In the genomic region with DNA sequence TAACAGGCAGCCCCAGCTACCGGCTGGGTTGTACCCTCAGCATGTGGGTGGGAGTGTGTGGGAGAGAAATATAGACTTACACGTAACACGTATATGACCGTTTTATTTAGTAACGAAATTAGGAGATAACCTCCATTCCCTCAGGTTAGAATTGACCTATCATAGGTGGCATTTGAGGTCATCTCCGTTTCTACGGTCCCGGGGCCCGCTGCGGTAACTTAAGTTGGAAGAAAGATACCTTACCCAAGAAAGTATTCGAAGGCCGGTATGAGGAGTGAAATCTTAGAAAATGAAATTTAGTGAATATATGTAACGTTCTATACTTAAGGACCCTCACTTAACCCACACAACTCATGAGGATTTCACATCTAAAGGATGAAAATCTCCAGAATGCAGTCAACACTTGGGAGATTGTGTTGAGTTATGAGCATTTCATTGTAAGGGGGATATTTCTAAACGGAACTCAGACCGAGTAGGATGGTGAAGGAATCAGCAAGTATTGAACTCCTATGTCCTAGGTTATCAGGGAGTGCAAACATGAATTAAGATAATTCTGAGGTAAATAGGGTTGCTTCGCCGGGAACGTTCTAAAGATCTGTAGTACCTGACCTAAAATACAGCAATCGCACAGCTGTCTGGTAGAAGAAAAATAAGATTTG, we compare ENCODE assay signal across 8 cellular contexts. TPM values are rescaled to one million over a fixed set of nuclear protein-coding genes. Genes with fewer than 3 reads are reported as not detected.
DNase-seq lines count a peak whose midpoint lies in the region; ATAC-seq, FAIRE-seq and TF ChIP-seq lines count a peak whose summit lies in the region.

No MANE protein-coding gene starts in this region.

- POLR2A ChIA-PET in SK-N-SH (lab: Yijun Ruan, JAX) (interaction anchor here (0.5 to 2.9 kb wide), 8 partner anchors 10 to 222 kb away, joined by 3 to 85 read pairs (median 4); a partner anchor contains a TSS), endothelial cell of umbilical vein (lab: Charles Lee) (interaction anchor here (1.2 to 2.5 kb wide), 2 partner anchors 42 to 249 kb away, joined by 3 to 35 read pairs; a partner anchor contains a TSS)

- 3% methylated on average over 19 of the region's 19 CpGs for WGBS in SK-N-SH (ENCODE audit: low lambda C conversion rate)

- TF ChIP-seq POLR2A in endothelial cell of umbilical vein (IDR thresholded peaks at IDR 0.05; ENCODE audit: low read depth, low read length): no peak

- H3F3A ChIP-seq in SK-N-SH (replicated peaks; ENCODE audit: insufficient read depth): peaks cover 6% of the 10 kb centered on the region

- H3K4me1 ChIP-seq in left ventricle myocardium inferior: peaks cover 41% of the 10 kb centered on the region
- peaks cover 9 to 10% of the 10 kb centered on the region in 2 experiments; a peak in 3 of 4 replicates for H3K4me1 ChIP-seq in SK-N-SH (ENCODE audit: control insufficient read depth in 1 of 2, insufficient read depth in 2 of 2, low read depth in 1 of 2, low read length in 1 of 2)
- H3K4me1 ChIP-seq in endothelial cell of umbilical vein (ENCODE audit: control insufficient read depth, extremely low read depth, insufficient read depth, low read length): peaks cover 25% of the 10 kb centered on the region
- peaks cover 18% of the 10 kb centered on the region for H3K4me1 ChIP-seq in osteoblast (ENCODE audit: insufficient read depth, low read length)

- no peak for TF ChIP-seq RAD21 in SK-N-SH (IDR thresholded peaks at IDR 0.05; ENCODE audit: low read length)

- CTCF ChIA-PET in SK-N-SH (lab: Yijun Ruan, JAX): interaction anchor here (0.6 to 1.2 kb wide), 4 partner anchors 42 to 214 kb away, joined by 3 to 5 read pairs (median 4); a partner anchor contains a TSS
- CTCF ChIA-PET in endothelial cell of umbilical vein (lab: Charles Lee): interaction anchor here (0.9 to 1.8 kb wide), 4 partner anchors 8 to 250 kb away, joined by 3 to 13 read pairs (median 6); no protein-coding TSS in a partner anchor

- intact Hi-C loops in left ventricle myocardium inferior (cut with micrococcal nuclease) (no loop called here), left ventricle myocardium superior (cut with micrococcal nuclease) (no loop called here), endothelial cell of umbilical vein (cut with micrococcal nuclease) (loop anchor here (1.0 to 5.0 kb wide), 9 partner anchors 41 to 732 kb away; a partner anchor contains a TSS)

- H3K79me2 ChIP-seq in SK-N-SH (ENCODE audit: insufficient read depth) (peaks cover 82% of the 10 kb centered on the region), endothelial cell of umbilical vein (ENCODE audit: control insufficient read depth, insufficient read depth, low read length) (peaks cover 26% of the 10 kb centered on the region), osteoblast (ENCODE audit: insufficient read depth, low read length) (peaks cover 69% of the 10 kb centered on the region)

- DNase-seq in left ventricle myocardium inferior: no peak
- DNase-seq in left ventricle myocardium superior: no peak
- no peak for DNase-seq in SK-N-SH
- DNase-seq in endothelial cell of umbilical vein (ENCODE audit: low read depth, low spot score): no peak
- DNase-seq in osteoblast (ENCODE audit: insufficient read length, low spot score, missing footprints): peak; percentile 15
- no peak for DNase-seq in NCI-H128 (lab: John Stamatoyannopoulos, UW; ENCODE audit: unreplicated experiment)
- DNase-seq in NCI-H510A treated with DMSO at 0.1 percent for 48 hours (lab: John Stamatoyannopoulos, UW): no peak

- no peak for TF ChIP-seq CTCF in left ventricle myocardium inferior (IDR thresholded peaks at IDR 0.05; ENCODE audit: borderline replicate concordance)
- no peak for TF ChIP-seq CTCF in SK-N-SH (IDR thresholded peaks at IDR 0.05)
- TF ChIP-seq CTCF in endothelial cell of umbilical vein (IDR thresholded peaks at IDR 0.05; ENCODE audit: extremely low read depth in 1 of 2, insufficient read depth in 1 of 2, low read depth in 1 of 2, low read length in 2 of 2): no peak
- no peak for TF ChIP-seq CTCF in osteoblast (IDR thresholded peaks at IDR 0.05; ENCODE audit: extremely low read depth, low read depth, low read length)

- H3K9me3 ChIP-seq in left ventricle myocardium inferior (replicated peaks) (no peaks in the 10 kb centered on the region), SK-N-SH (no peaks in the 10 kb centered on the region), endothelial cell of umbilical vein (replicated peaks; ENCODE audit: control insufficient read depth, insufficient read depth, low read length) (no peaks in the 10 kb centered on the region), osteoblast (ENCODE audit: low read depth, low read length) (no peaks in the 10 kb centered on the region)

- no peaks in the 10 kb centered on the region for H4K20me1 ChIP-seq in SK-N-SH (ENCODE audit: insufficient read depth)
- H4K20me1 ChIP-seq in endothelial cell of umbilical vein (replicated peaks; ENCODE audit: control insufficient read depth, extremely low read depth, insufficient read depth, low read length): no peaks in the 10 kb centered on the region
- H4K20me1 ChIP-seq in osteoblast (ENCODE audit: insufficient read depth, low read length): no peaks in the 10 kb centered on the region

- H3K4me3 ChIP-seq in left ventricle myocardium inferior (peak overlapping the region; percentile 83), SK-N-SH (ENCODE audit: low read depth in 2 of 2, low read length in 1 of 2) (peak overlapping the region; percentile 68 to 70), endothelial cell of umbilical vein (replicated peaks in 1 of 3; ENCODE audit: insufficient read depth in 1 of 3, low read depth in 1 of 3, low read length in 3 of 3) (peak overlapping the region; percentile 43 to 88 (median 78)), osteoblast (ENCODE audit: insufficient read depth, low read length) (peak overlapping the region; percentile 78)

- FAIRE-seq in endothelial cell of umbilical vein (lab: Jason Lieb, UNC): peak; percentile 33

- peaks cover 3% of the 10 kb centered on the region for H3K36me3 ChIP-seq in left ventricle myocardium inferior
- H3K36me3 ChIP-seq in SK-N-SH (replicated peaks in 1 of 2; ENCODE audit: control insufficient read depth in 1 of 2, insufficient read depth in 2 of 2, low read length in 1 of 2): peaks cover 2 to 14% of the 10 kb centered on the region in 2 experiments
- no peaks in the 10 kb centered on the region for H3K36me3 ChIP-seq in endothelial cell of umbilical vein (ENCODE audit: control insufficient read depth in 2 of 2, extremely low read depth in 1 of 2, insufficient read depth in 2 of 2, low read length in 2 of 2)
- peaks cover 4% of the 10 kb centered on the region for H3K36me3 ChIP-seq in osteoblast (ENCODE audit: insufficient read depth, low read length)

- ATAC-seq in left ventricle myocardium superior: no peak
- peak; percentile 34 for ATAC-seq in HG02870 (IDR thresholded peaks at IDR 0.05; ENCODE audit: unreplicated experiment)

- H2AFZ ChIP-seq in SK-N-SH (ENCODE audit: low read depth) (peak overlapping the region; percentile 75), endothelial cell of umbilical vein (ENCODE audit: low read depth, low read length) (peak overlapping the region; percentile 73), osteoblast (ENCODE audit: low read length) (peak overlapping the region; percentile 100)

- no peaks in the 10 kb centered on the region for H3K9me1 ChIP-seq in endothelial cell of umbilical vein (replicated peaks; ENCODE audit: control insufficient read depth, extremely low read depth, insufficient read depth, low read length)

- no peaks in the 10 kb centered on the region for H3K9me2 ChIP-seq in SK-N-SH

- TSS peak; percentile 55 for BruUV-seq in endothelial cell of umbilical vein (replicated peaks; lab: Mats Ljungman, UMichigan)

- dilution Hi-C loops in endothelial cell of umbilical vein (cut with MboI; ENCODE audit: extremely low pct_ligation_motif_present, low sequenced_read_pairs): no loop called here

- no peaks in the 10 kb centered on the region for H3K27me3 ChIP-seq in left ventricle myocardium inferior (ENCODE audit: low read depth)
- no peaks in the 10 kb centered on the region for H3K27me3 ChIP-seq in SK-N-SH (ENCODE audit: insufficient read depth)
- H3K27me3 ChIP-seq in endothelial cell of umbilical vein (ENCODE audit: control insufficient read depth in 2 of 2, insufficient read depth in 2 of 2, low read length in 2 of 2): no peaks in the 10 kb centered on the region
- no peaks in the 10 kb centered on the region for H3K27me3 ChIP-seq in osteoblast (ENCODE audit: insufficient read depth, low read length)

- H3K4me2 ChIP-seq in SK-N-SH (peak overlapping the region; percentile 84), endothelial cell of umbilical vein (ENCODE audit: insufficient read depth, low read length) (peak overlapping the region; percentile 89), osteoblast (ENCODE audit: insufficient read depth, low read length) (peak overlapping the region; percentile 95)

- peak overlapping the region; percentile 97 for H3K27ac ChIP-seq in left ventricle myocardium inferior (replicated peaks)
- H3K27ac ChIP-seq in SK-N-SH (ENCODE audit: low read depth in 2 of 2, low read length in 1 of 2): peak overlapping the region; percentile 89 to 98
- peak overlapping the region; percentile 76 for H3K27ac ChIP-seq in endothelial cell of umbilical vein (ENCODE audit: insufficient read depth, low read depth, low read length)
- peak overlapping the region; percentile 98 for H3K27ac ChIP-seq in osteoblast (ENCODE audit: low read depth, low read length)

- peak overlapping the region; percentile 73 for H3K9ac ChIP-seq in SK-N-SH
- peak overlapping the region; percentile 84 for H3K9ac ChIP-seq in endothelial cell of umbilical vein (replicated peaks; ENCODE audit: extremely low read depth, insufficient read depth, low read length)

- no peak for TF ChIP-seq EP300 in SK-N-SH (IDR thresholded peaks at IDR 0.05; ENCODE audit: borderline replicate concordance in 1 of 2, low read depth in 1 of 2, low read length in 1 of 2)

RNA-seq across cellular contexts. Expression of a gene that starts 0.9 kb away (rescaled TPM):
- total RNA-seq in left ventricle myocardium inferior: 17.1 TPM
- total RNA-seq in left ventricle myocardium superior: 20.1 TPM
- 21.4 and 23.1 TPM in 2 replicates for polyA plus RNA-seq in SK-N-SH (2012; rRNA removed)
- 29.7 and 39.9 TPM in 2 replicates for polyA plus RNA-seq in SK-N-SH (2012; cell fraction: cytosol; rRNA removed)
- polyA plus RNA-seq in SK-N-SH (2012; cell fraction: nucleus; rRNA removed): 3.7 and 5.9 TPM in 2 replicates
- 26.5 and 28.4 TPM in 2 replicates for total RNA-seq in endothelial cell of umbilical vein
- 13.5 and 14.6 TPM in 2 replicates for polyA plus RNA-seq in endothelial cell of umbilical vein
- 18.9 and 21.7 TPM in 2 replicates for polyA plus RNA-seq in endothelial cell of umbilical vein (2011; cell fraction: cytosol; rRNA removed)
- 5.9 and 6.4 TPM in 2 replicates for polyA plus RNA-seq in endothelial cell of umbilical vein (2011; cell fraction: nucleus; rRNA removed)
- 20.5 and 29.8 TPM in 2 replicates for polyA plus RNA-seq in endothelial cell of umbilical vein (2012)
- 20.7 and 28.5 TPM in 2 replicates for polyA minus RNA-seq in endothelial cell of umbilical vein
- 15.7 TPM for polyA minus RNA-seq in endothelial cell of umbilical vein (2011; cell fraction: cytosol; rRNA and poly(A)+ RNA removed)
- 4.2 TPM in 2 replicates for polyA minus RNA-seq in endothelial cell of umbilical vein (2011; cell fraction: nucleus; rRNA and poly(A)+ RNA removed)
- 25.6 and 26.4 TPM in 2 replicates for total RNA-seq in osteoblast

RNA-seq across cellular contexts. Expression of a gene that starts 42.3 kb away (rescaled TPM):
- total RNA-seq in left ventricle myocardium inferior (251 TPM), left ventricle myocardium superior (279 TPM), endothelial cell of umbilical vein (279 and 288 TPM in 2 replicates), osteoblast (390 and 426 TPM in 2 replicates)
- polyA plus RNA-seq in SK-N-SH (2012; rRNA removed) (199 and 216 TPM in 2 replicates), endothelial cell of umbilical vein (388 and 399 TPM in 2 replicates)
- 218 and 251 TPM in 2 replicates for polyA plus RNA-seq in SK-N-SH (2012; cell fraction: cytosol; rRNA removed)
- 216 and 236 TPM in 2 replicates for polyA plus RNA-seq in SK-N-SH (2012; cell fraction: nucleus; rRNA removed)
- polyA plus RNA-seq in endothelial cell of umbilical vein (2011; cell fraction: cytosol; rRNA removed): 350 and 364 TPM in 2 replicates
- 360 and 376 TPM in 2 replicates for polyA plus RNA-seq in endothelial cell of umbilical vein (2011; cell fraction: nucleus; rRNA removed)
- polyA plus RNA-seq in endothelial cell of umbilical vein (2012): 215 and 278 TPM in 2 replicates
- 278 and 331 TPM in 2 replicates for polyA minus RNA-seq in endothelial cell of umbilical vein
- 121 TPM for polyA minus RNA-seq in endothelial cell of umbilical vein (2011; cell fraction: cytosol; rRNA and poly(A)+ RNA removed)
- 266 and 296 TPM in 2 replicates for polyA minus RNA-seq in endothelial cell of umbilical vein (2011; cell fraction: nucleus; rRNA and poly(A)+ RNA removed)
